In genomic region chr16:84608281-84608680, GRCh38 we compare ENCODE assay signal across 1 cellular context.
A peak's percentile ranks its signal among the peaks of the same experiment; 100 is the strongest.
TF ChIP-seq lines count a peak whose summit lies in the region.

No MANE protein-coding gene starts in this region.

TF ChIP-seq in K562, 482 proteins besides CTCF, POLR2A, EP300 and RAD21 (continued from another document):
- TF ChIP-seq PBX2 (CRISPR knock-in tag; IDR thresholded peaks at IDR 0.05; ENCODE audit: low read depth) (no peak), PBX2 (tag; conservative IDR thresholded peaks at IDR 0.05; ENCODE audit: low read depth) (peak; percentile 3; the same call in 1 of the 2 replicates), TBL1XR1 (IDR thresholded peaks at IDR 0.05; ENCODE audit: low read length in 2 of 2) (no peak)
